In the genomic region with DNA sequence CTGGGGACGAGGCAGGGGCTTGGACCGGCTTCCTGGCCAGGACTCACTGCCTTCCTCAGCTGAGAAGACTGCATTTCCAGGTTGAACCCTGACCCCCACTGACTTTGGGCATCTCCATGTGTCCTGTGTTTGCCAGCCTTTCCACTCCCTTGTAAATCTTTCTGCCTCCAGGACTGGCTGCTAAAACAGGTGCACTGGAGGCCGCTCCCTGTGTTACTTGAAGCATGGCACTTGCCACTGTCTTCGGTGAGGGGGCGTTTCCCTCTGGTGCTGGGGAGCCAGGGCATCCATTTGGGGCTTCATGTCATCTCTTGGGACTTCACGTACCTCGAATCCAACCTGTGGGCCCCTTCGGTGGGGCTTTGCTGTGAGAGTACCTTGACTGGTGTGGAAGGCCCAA, we compare ENCODE assay signal across 26 cellular contexts. TPM values are rescaled to one million over a fixed set of nuclear protein-coding genes. Genes with fewer than 3 reads are reported as not detected.
DNase-seq lines count a peak whose midpoint lies in the region; ATAC-seq and TF ChIP-seq lines count a peak whose summit lies in the region.
"Had no signal": no experiment of that assay in that cellular context is flagged by ENCODE, and none has a peak within 500 bp of the region (broad histone marks: within the 10 kb centered on the region; RNA-seq: fewer than 3 reads in every experiment).

No MANE protein-coding gene starts in this region.

- POLR2A ChIA-PET in naive thymus-derived CD4-positive, alpha-beta T cell (lab: Charles Lee): interaction anchor here (1.1 to 3.7 kb wide), 3 partner anchors 8 to 113 kb away, joined by 3 to 16 read pairs (median 3); no protein-coding TSS in a partner anchor

- DNase-seq in activated naive CD8-positive, alpha-beta T cell treated with anti-CD3 and anti-CD28 coated beads for 36 hours: no peak
- DNase-seq in RWPE2 (ENCODE audit: low spot score): peak; percentile 77
- DNase-seq in memory B cell (ENCODE audit: low spot score in 2 of 2): no peak
- DNase-seq in type B pancreatic cell (ENCODE audit: extremely low spot score, unreplicated experiment): peak; percentile 64
- no peak for DNase-seq in naive thymus-derived CD4-positive, alpha-beta T cell
- no peak for DNase-seq in uterus
- DNase-seq in NCI-H1930 (lab: John Stamatoyannopoulos, UW): no peak
- DNase-seq: activated CD4-positive, alpha-beta T cell treated with anti-CD3 and anti-CD28 coated beads, Interleukin-2, amount 50 U/mL, for 1 hour; effector CD4-positive, alpha-beta T cell; erythroblast; foreskin fibroblast; midbrain; NCI-H1092; NCI-H2029; NCI-H226; stimulated activated CD8-positive, alpha-beta memory T cell treated with anti-CD3 and anti-CD28 coated beads, Interleukin-4, amount 100 ng/mL, for 48 hours had no signal

- H3K27me3 ChIP-seq in RWPE2 (ENCODE audit: insufficient read depth, poor library complexity, severe bottlenecking) (no peaks in the 10 kb centered on the region), uterus (no peaks in the 10 kb centered on the region)
- no peaks in the 10 kb centered on the region for H3K27me3 ChIP-seq in naive thymus-derived CD4-positive, alpha-beta T cell (ENCODE audit: control insufficient read depth in 2 of 2, insufficient read depth in 2 of 2, low read length in 2 of 2)
- H3K27me3 ChIP-seq: BLaER1 treated with 17β-estradiol and CSF1 and Interleukin-3, amounts not matched to agents 10 nM and 100 nM; heart left ventricle; right lobe of liver; vagina had no signal

- TF ChIP-seq CTCF in RWPE2 (IDR thresholded peaks at IDR 0.05; ENCODE audit: poor library complexity, severe bottlenecking) (no peak), type B pancreatic cell (conservative IDR thresholded peaks at IDR 0.05) (no peak), uterus (IDR thresholded peaks at IDR 0.05) (no peak)

- H3K4me3 ChIP-seq in RWPE2 (ENCODE audit: severe bottlenecking): no peak overlapping the region
- no peak overlapping the region for H3K4me3 ChIP-seq in naive thymus-derived CD4-positive, alpha-beta T cell (ENCODE audit: low read length)
- H3K4me3 ChIP-seq in uterus: no peak overlapping the region
- H3K4me3 ChIP-seq: BLaER1 treated with 17β-estradiol and CSF1 and Interleukin-3, amounts not matched to agents 10 nM and 100 nM; heart left ventricle; neural progenitor cell; right lobe of liver; vagina had no signal

- H3K36me3 ChIP-seq in RWPE2 (ENCODE audit: low read depth) (no peaks in the 10 kb centered on the region; the same call in 1 of the 2 replicates), uterus (no peaks in the 10 kb centered on the region)
- H3K36me3 ChIP-seq in naive thymus-derived CD4-positive, alpha-beta T cell (ENCODE audit: control insufficient read depth in 2 of 3, insufficient read depth in 3 of 3, low read length in 3 of 3): peaks cover 0 to 22% (median 0%) of the 10 kb centered on the region in 3 experiments
- H3K36me3 ChIP-seq: neural progenitor cell, right lobe of liver, vagina had no signal

- ATAC-seq in RWPE2 (ENCODE audit: low read depth) (no peak), memory B cell (ENCODE audit: low read depth) (no peak)
- no peak for ATAC-seq in naive thymus-derived CD4-positive, alpha-beta T cell

- intact Hi-C loops in naive thymus-derived CD4-positive, alpha-beta T cell (cut with micrococcal nuclease): loop anchor here in 1 of 2 donors (5.0 kb wide), 1 partner anchor 823 kb away; no protein-coding TSS in a partner anchor
- intact Hi-C loops in uterus (cut with DNase I; ENCODE audit: low total_unique reads): loop anchor here (5.0 kb wide), 1 partner anchor 113 kb away; no protein-coding TSS in a partner anchor

- no peaks in the 10 kb centered on the region for H3K36me3 Mint-ChIP-seq in activated naive CD8-positive, alpha-beta T cell
- no peaks in the 10 kb centered on the region for H3K36me3 Mint-ChIP-seq in activated naive CD8-positive, alpha-beta T cell treated with anti-CD3 and anti-CD28 coated beads for 36 hours
- H3K36me3 Mint-ChIP-seq in memory B cell: peaks cover 5% of the 10 kb centered on the region
- no peaks in the 10 kb centered on the region for H3K36me3 Mint-ChIP-seq in type B pancreatic cell
- H3K36me3 Mint-ChIP-seq in naive thymus-derived CD4-positive, alpha-beta T cell: peaks cover 0 to 15% (median 3%) of the 10 kb centered on the region in 5 donors
- H3K36me3 Mint-ChIP-seq: neural progenitor cell had no signal

- H3K4me1 ChIP-seq in RWPE2 (ENCODE audit: insufficient read depth, poor library complexity, severe bottlenecking) (peaks cover under 1% of the 10 kb centered on the region), uterus (no peaks in the 10 kb centered on the region)
- H3K4me1 ChIP-seq in naive thymus-derived CD4-positive, alpha-beta T cell (ENCODE audit: control insufficient read depth in 2 of 2, insufficient read depth in 2 of 2, low read length in 2 of 2): peaks cover 7 to 15% of the 10 kb centered on the region in 2 donors

- CTCF ChIA-PET in naive thymus-derived CD4-positive, alpha-beta T cell (lab: Charles Lee): interaction anchor here (0.9 to 3.8 kb wide), 2 partner anchors 109 to 850 kb away, joined by 3 to 21 read pairs; no protein-coding TSS in a partner anchor

- H3K27ac ChIP-seq in RWPE2 (ENCODE audit: poor library complexity, severe bottlenecking) (no peak overlapping the region), uterus (no peak overlapping the region)
- no peak overlapping the region for H3K27ac ChIP-seq in naive thymus-derived CD4-positive, alpha-beta T cell (ENCODE audit: low read depth, low read length)
- H3K27ac ChIP-seq: neural progenitor cell, right lobe of liver, vagina had no signal

- H3K27me3 Mint-ChIP-seq in activated naive CD8-positive, alpha-beta T cell: no peaks in the 10 kb centered on the region
- no peaks in the 10 kb centered on the region for H3K27me3 Mint-ChIP-seq in activated naive CD8-positive, alpha-beta T cell treated with anti-CD3 and anti-CD28 coated beads for 36 hours
- H3K27me3 Mint-ChIP-seq in memory B cell (no peaks in the 10 kb centered on the region), type B pancreatic cell (no peaks in the 10 kb centered on the region)
- no peaks in the 10 kb centered on the region for H3K27me3 Mint-ChIP-seq in naive thymus-derived CD4-positive, alpha-beta T cell

- H3K9me3 ChIP-seq in RWPE2 (ENCODE audit: severe bottlenecking) (no peaks in the 10 kb centered on the region), uterus (no peaks in the 10 kb centered on the region)
- no peaks in the 10 kb centered on the region for H3K9me3 ChIP-seq in naive thymus-derived CD4-positive, alpha-beta T cell (ENCODE audit: control insufficient read depth in 2 of 3, low read length in 3 of 3)
- H3K9me3 ChIP-seq: BLaER1 treated with 17β-estradiol and CSF1 and Interleukin-3, amounts not matched to agents 10 nM and 100 nM; right lobe of liver; vagina had no signal

- no peak overlapping the region for H3K4me3 Mint-ChIP-seq in activated naive CD8-positive, alpha-beta T cell
- H3K4me3 Mint-ChIP-seq in activated naive CD8-positive, alpha-beta T cell treated with anti-CD3 and anti-CD28 coated beads for 36 hours: no peak overlapping the region
- no peak overlapping the region for H3K4me3 Mint-ChIP-seq in memory B cell
- no peak overlapping the region for H3K4me3 Mint-ChIP-seq in type B pancreatic cell
- H3K4me3 Mint-ChIP-seq in naive thymus-derived CD4-positive, alpha-beta T cell: peak overlapping the region in 1 of 10 donors; percentile 36
- H3K4me3 Mint-ChIP-seq: H9, neural progenitor cell, WTC11 had no signal

- H3K27ac Mint-ChIP-seq in activated naive CD8-positive, alpha-beta T cell: peak overlapping the region; percentile 34
- no peak overlapping the region for H3K27ac Mint-ChIP-seq in activated naive CD8-positive, alpha-beta T cell treated with anti-CD3 and anti-CD28 coated beads for 36 hours
- peak overlapping the region; percentile 55 for H3K27ac Mint-ChIP-seq in memory B cell
- H3K27ac Mint-ChIP-seq in type B pancreatic cell: no peak overlapping the region
- H3K27ac Mint-ChIP-seq in naive thymus-derived CD4-positive, alpha-beta T cell: peak overlapping the region in 3 of 9 donors; percentile 45 to 77 (median 70)
- H3K27ac Mint-ChIP-seq: activated T-helper 2 cell treated with anti-CD3 and anti-CD28 coated beads, Interferon-gamma antibody, Interleukin-2, Interleukin-4, amounts not matched to agents 10 μg/mL and 5 μg/mL and 100 μg/mL, durations not matched to agents 14 hours and 24 hours and 36 hours; neural progenitor cell; WTC11 had no signal

- peaks cover 17% of the 10 kb centered on the region for H3K4me1 Mint-ChIP-seq in activated naive CD8-positive, alpha-beta T cell (ENCODE audit: low read depth)
- peaks cover 18% of the 10 kb centered on the region for H3K4me1 Mint-ChIP-seq in activated naive CD8-positive, alpha-beta T cell treated with anti-CD3 and anti-CD28 coated beads for 36 hours
- H3K4me1 Mint-ChIP-seq in memory B cell (peaks cover under 1% of the 10 kb centered on the region), type B pancreatic cell (ENCODE audit: unreplicated experiment) (peaks cover 4% of the 10 kb centered on the region)
- H3K4me1 Mint-ChIP-seq in naive thymus-derived CD4-positive, alpha-beta T cell: peaks cover 8 to 37% (median 21%) of the 10 kb centered on the region in 7 donors

- no peaks in the 10 kb centered on the region for H3K9me3 Mint-ChIP-seq in activated naive CD8-positive, alpha-beta T cell (ENCODE audit: low read depth)
- no peaks in the 10 kb centered on the region for H3K9me3 Mint-ChIP-seq in activated naive CD8-positive, alpha-beta T cell treated with anti-CD3 and anti-CD28 coated beads for 36 hours
- H3K9me3 Mint-ChIP-seq in memory B cell: no peaks in the 10 kb centered on the region
- H3K9me3 Mint-ChIP-seq in type B pancreatic cell: no peaks in the 10 kb centered on the region
- H3K9me3 Mint-ChIP-seq in naive thymus-derived CD4-positive, alpha-beta T cell: peaks cover 0 to 1% (median 0%) of the 10 kb centered on the region in 11 donors
- H3K9me3 Mint-ChIP-seq: activated T-helper 2 cell treated with anti-CD3 and anti-CD28 coated beads, Interferon-gamma antibody, Interleukin-2, Interleukin-4, amounts not matched to agents 10 μg/mL and 5 μg/mL and 100 μg/mL, durations not matched to agents 14 hours and 24 hours and 36 hours; H9; neural progenitor cell; WTC11 had no signal

- no peak for TF ChIP-seq POLR2A in uterus (IDR thresholded peaks at IDR 0.05)

RNA-seq across cellular contexts. Expression of a gene that starts 6.7 kb away (rescaled TPM):
- 100 to 1,000 TPM; 142 to 144 TPM for total RNA-seq in activated naive CD8-positive, alpha-beta T cell treated with anti-CD3 and anti-CD28 coated beads for 36 hours
- total RNA-seq in type B pancreatic cell (ENCODE audit: low replicate concordance) (15.2 and 26.5 TPM in 2 replicates), uterus (10 to 100 TPM in 2 of 4 donors, 1 to 10 TPM in 2; 1.2 to 48.6 (median 8.8) TPM)
- 100 to 1,000 TPM in 4 of 5 experiments, 10 to 100 TPM in 1; 70.6 to 260 (median 127) TPM for total RNA-seq in naive thymus-derived CD4-positive, alpha-beta T cell
- 100 to 1,000 TPM in 1 of 2 donors, 10 to 100 TPM in 1; 63.0 to 129 TPM for polyA plus RNA-seq in naive thymus-derived CD4-positive, alpha-beta T cell

RNA-seq across cellular contexts. Expression of a gene that starts 33.4 kb away (rescaled TPM):
- total RNA-seq in activated naive CD8-positive, alpha-beta T cell treated with anti-CD3 and anti-CD28 coated beads for 36 hours: 10 to 100 TPM; 59.0 to 60.0 TPM
- total RNA-seq in type B pancreatic cell (ENCODE audit: low replicate concordance): 38.2 and 46.5 TPM in 2 replicates
- total RNA-seq in naive thymus-derived CD4-positive, alpha-beta T cell: 10 to 100 TPM; 31.0 to 41.3 (median 35.2) TPM
- polyA plus RNA-seq in naive thymus-derived CD4-positive, alpha-beta T cell: 10 to 100 TPM; 47.4 to 65.1 TPM
- total RNA-seq in uterus: 10 to 100 TPM; 23.4 to 72.0 (median 36.0) TPM

RNA-seq across cellular contexts. Expression of a gene that starts 54.9 kb away (rescaled TPM):
- not detected for total RNA-seq in activated naive CD8-positive, alpha-beta T cell treated with anti-CD3 and anti-CD28 coated beads for 36 hours
- total RNA-seq in type B pancreatic cell (ENCODE audit: low replicate concordance): not detected in 2 replicates
- total RNA-seq in naive thymus-derived CD4-positive, alpha-beta T cell: not detected
- polyA plus RNA-seq in naive thymus-derived CD4-positive, alpha-beta T cell: not detected
- not detected for total RNA-seq in uterus
- total RNA-seq: activated T-helper 2 cell treated with anti-CD3 and anti-CD28 coated beads, Interferon-gamma antibody, Interleukin-2, Interleukin-4, amounts not matched to agents 10 μg/mL and 5 μg/mL and 100 μg/mL, durations not matched to agents 14 hours and 24 hours and 36 hours; H9; heart left ventricle; LHCN-M2; right lobe of liver; vagina; WTC11 had no signal
- polyA plus RNA-seq: heart left ventricle had no signal

Comparison
In these comparisons a context has a peak if more than half of its experiments do, and no peak if none do; other contexts are left out.
1. H3K27ac Mint-ChIP-seq: peak in activated naive CD8-positive, alpha-beta T cell (single experiment) and memory B cell (single experiment); none in activated naive CD8-positive, alpha-beta T cell treated with anti-CD3 and anti-CD28 coated beads for 36 hours (single experiment) and type B pancreatic cell (single experiment).
2. DNase-seq: peak in RWPE2 (single experiment) and type B pancreatic cell (single experiment); none in activated naive CD8-positive, alpha-beta T cell treated with anti-CD3 and anti-CD28 coated beads for 36 hours (single experiment), memory B cell (0 of 2), naive thymus-derived CD4-positive, alpha-beta T cell (0 of 9), uterus (0 of 2) and NCI-H1930 (0 of 2).